In genomic region chr1:209751627-209752231, GRCh38 we compare ENCODE assay signal across 8 cellular contexts. TPM values are rescaled to one million over a fixed set of nuclear protein-coding genes. Genes with fewer than 3 reads are reported as not detected.
DNase-seq lines count a peak whose midpoint lies in the region; ATAC-seq lines count a peak whose summit lies in the region.

No MANE protein-coding gene starts in this region.

- intact Hi-C loops in activated CD4-positive, alpha-beta T cell treated with anti-CD3 and anti-CD28 coated beads for 36 hours (cut with DNase I, micrococcal nuclease), result loop anchor here (1.0 to 10.0 kb wide), 8 partner anchors 17 to 1927 kb away; partner anchors contain the start of genes C1orf74 (in 2 of the 2), LAMB3 (in 1 of the 2) and UTP25 (in 1 of the 2)

- H3K27me3 Mint-ChIP-seq in activated CD4-positive, alpha-beta T cell treated with anti-CD3 and anti-CD28 coated beads for 36 hours, result no peaks in the 10 kb centered on the region
- no peaks in the 10 kb centered on the region for H3K27me3 Mint-ChIP-seq in T-helper 17 cell
- no peaks in the 10 kb centered on the region for H3K27me3 Mint-ChIP-seq in stimulated activated memory B cell treated with anti-CD40 and anti-IgM and Interleukin-4, amounts not matched to agents 10 μg/mL and 1 μg/mL and 100 μg/mL, for 72 hours

- H3K27ac Mint-ChIP-seq in activated CD4-positive, alpha-beta T cell treated with anti-CD3 and anti-CD28 coated beads for 36 hours, result peak overlapping the region; percentile 98
- peak overlapping the region; percentile 98 for H3K27ac Mint-ChIP-seq in T-helper 17 cell
- H3K27ac Mint-ChIP-seq in stimulated activated memory B cell treated with anti-CD40 and anti-IgM and Interleukin-4, amounts not matched to agents 10 μg/mL and 1 μg/mL and 100 μg/mL, for 72 hours, result peak overlapping the region; percentile 86

- POLR2A ChIA-PET in activated CD4-positive, alpha-beta T cell treated with anti-CD3 and anti-CD28 coated beads for 36 hours (lab: Charles Lee), result interaction anchor here (0.6 to 2.7 kb wide), 5 partner anchors 14 to 32 kb away, joined by 3 to 23 read pairs (median 5); no protein-coding TSS in a partner anchor

- H3K4me1 Mint-ChIP-seq in activated CD4-positive, alpha-beta T cell treated with anti-CD3 and anti-CD28 coated beads for 36 hours, result peaks cover 82% of the 10 kb centered on the region
- H3K4me1 Mint-ChIP-seq in T-helper 17 cell, result peaks cover 59% of the 10 kb centered on the region
- peaks cover 62% of the 10 kb centered on the region for H3K4me1 Mint-ChIP-seq in stimulated activated memory B cell treated with anti-CD40 and anti-IgM and Interleukin-4, amounts not matched to agents 10 μg/mL and 1 μg/mL and 100 μg/mL, for 72 hours

- H3K4me3 Mint-ChIP-seq in activated CD4-positive, alpha-beta T cell treated with anti-CD3 and anti-CD28 coated beads for 36 hours, result peak overlapping the region; percentile 51
- H3K4me3 Mint-ChIP-seq in T-helper 17 cell, result peak overlapping the region; percentile 86
- H3K4me3 Mint-ChIP-seq in stimulated activated memory B cell treated with anti-CD40 and anti-IgM and Interleukin-4, amounts not matched to agents 10 μg/mL and 1 μg/mL and 100 μg/mL, for 72 hours, result peak overlapping the region; percentile 49

- H3K9me3 Mint-ChIP-seq in activated CD4-positive, alpha-beta T cell treated with anti-CD3 and anti-CD28 coated beads for 36 hours (ENCODE audit: low read depth), result no peaks in the 10 kb centered on the region
- H3K9me3 Mint-ChIP-seq in stimulated activated memory B cell treated with anti-CD40 and anti-IgM and Interleukin-4, amounts not matched to agents 10 μg/mL and 1 μg/mL and 100 μg/mL, for 72 hours, result no peaks in the 10 kb centered on the region

- DNase-seq in activated CD4-positive, alpha-beta T cell treated with anti-CD3 and anti-CD28 coated beads for 36 hours, result peak; percentile 65
- no peak for DNase-seq in activated CD4-positive, alpha-beta T cell treated with anti-CD3 and anti-CD28 coated beads for 1 hour
- DNase-seq in T-helper 17 cell (no peak), NCI-H1417 treated with DMSO at 0.1 percent for 48 hours (lab: John Stamatoyannopoulos, UW) (no peak), retina (no peak)
- no peak for DNase-seq in central memory CD4-positive, alpha-beta T cell

- H3K36me3 Mint-ChIP-seq in activated CD4-positive, alpha-beta T cell treated with anti-CD3 and anti-CD28 coated beads for 36 hours (ENCODE audit: low read depth), result peaks cover 3% of the 10 kb centered on the region
- peaks cover 3% of the 10 kb centered on the region for H3K36me3 Mint-ChIP-seq in T-helper 17 cell (ENCODE audit: low read depth)
- H3K36me3 Mint-ChIP-seq in stimulated activated memory B cell treated with anti-CD40 and anti-IgM and Interleukin-4, amounts not matched to agents 10 μg/mL and 1 μg/mL and 100 μg/mL, for 72 hours, result no peaks in the 10 kb centered on the region

- peak; percentile 48 for ATAC-seq in activated CD4-positive, alpha-beta T cell treated with anti-CD3 and anti-CD28 coated beads for 36 hours
- ATAC-seq in HG02884 (IDR thresholded peaks at IDR 0.05; ENCODE audit: unreplicated experiment) (peak; percentile 54), T-helper 17 cell (no peak)
- ATAC-seq in stimulated activated memory B cell treated with anti-CD40 and anti-IgM and Interleukin-4, amounts not matched to agents 10 μg/mL and 1 μg/mL and 100 μg/mL, for 72 hours, result peak; percentile 58

- CTCF ChIA-PET in activated CD4-positive, alpha-beta T cell treated with anti-CD3 and anti-CD28 coated beads for 36 hours (lab: Charles Lee), result interaction anchor here (0.5 to 6.7 kb wide), 11 partner anchors 9 to 638 kb away, joined by 3 to 75 read pairs (median 5); partner anchors contain the start of gene C1orf74

- H3K9me3 ChIP-seq in T-helper 17 cell (ENCODE audit: control insufficient read depth, low read length, poor library complexity, severe bottlenecking), result no peaks in the 10 kb centered on the region

RNA-seq across cellular contexts. Expression of gene TRAF3IP3, which starts 4.1 kb away (rescaled TPM):
- total RNA-seq in activated CD4-positive, alpha-beta T cell treated with anti-CD3 and anti-CD28 coated beads for 36 hours, result 100 to 1,000 TPM; 136 to 138 TPM
- 100 to 1,000 TPM; 286 to 288 TPM for total RNA-seq in T-helper 17 cell

RNA-seq across cellular contexts. Expression of gene C1orf74, which starts 32.6 kb away (rescaled TPM):
- total RNA-seq in activated CD4-positive, alpha-beta T cell treated with anti-CD3 and anti-CD28 coated beads for 36 hours, result 1 to 10 TPM; 3.7 to 4.3 TPM
- total RNA-seq in T-helper 17 cell, result under 1 TPM; 0.42 to 0.50 TPM

RNA-seq across cellular contexts. Expression of gene HSD11B1, which starts 47.1 kb away (rescaled TPM):
- 1 to 10 TPM; 4.5 to 5.7 TPM for total RNA-seq in activated CD4-positive, alpha-beta T cell treated with anti-CD3 and anti-CD28 coated beads for 36 hours
- total RNA-seq in T-helper 17 cell, result 1 to 10 TPM; 1.2 to 4.0 TPM

RNA-seq across cellular contexts. Expression of gene IRF6, which starts 54.2 kb away (rescaled TPM):
- under 1 TPM; 0.11 to 0.14 TPM for total RNA-seq in activated CD4-positive, alpha-beta T cell treated with anti-CD3 and anti-CD28 coated beads for 36 hours
- total RNA-seq in T-helper 17 cell, result 1 to 10 TPM in 1 of 2 donors, under 1 TPM in 1; 0.20 to 1.1 TPM
